14 cellular contexts compared by ENCODE assay signal in the genomic region with DNA sequence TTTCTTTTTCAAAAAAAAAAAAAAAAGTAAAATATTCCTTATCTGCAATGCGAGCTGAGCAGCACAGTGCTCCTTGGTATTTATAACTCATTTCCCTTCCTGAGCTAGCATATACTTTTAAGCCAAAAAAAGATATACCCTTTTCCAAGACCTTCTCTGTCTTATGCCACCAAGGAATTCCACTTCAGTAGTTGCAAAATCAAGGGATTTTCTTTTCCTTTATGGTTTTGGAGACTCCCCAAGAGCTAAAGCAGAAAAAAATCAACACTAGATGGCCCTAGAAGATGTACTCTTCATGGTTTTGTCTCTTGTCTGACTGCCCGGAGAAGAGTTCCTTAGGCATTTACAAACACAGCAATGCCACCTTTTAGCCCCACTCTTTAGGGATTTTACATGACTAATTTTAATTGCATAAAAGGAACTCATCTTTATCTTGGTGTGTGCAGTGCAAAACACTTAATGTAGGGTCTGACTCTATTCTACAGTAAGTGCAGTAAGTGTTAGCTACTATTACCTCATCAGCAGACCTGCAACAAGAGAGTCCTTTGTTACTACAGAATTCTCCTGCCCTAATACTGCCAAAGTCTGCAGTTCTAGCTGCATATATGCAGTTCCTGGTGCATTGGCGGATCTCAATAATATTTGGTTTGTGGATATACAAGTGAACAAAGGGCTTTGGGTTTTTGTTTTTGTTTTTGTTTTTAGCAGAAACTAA.
DNase-seq lines count a peak whose midpoint lies in the region; ATAC-seq, FAIRE-seq and TF ChIP-seq lines count a peak whose summit lies in the region.
"Had no signal": no experiment of that assay in that cellular context is flagged by ENCODE, and none has a peak within 500 bp of the region (broad histone marks: within the 10 kb centered on the region; RNA-seq: fewer than 3 reads in every experiment).

No MANE protein-coding gene starts in this region.

- dilution Hi-C loops in keratinocyte (cut with MboI; ENCODE audit: extremely low pct_ligation_motif_present, low sequenced_read_pairs): no loop called here

- H3K27ac Mint-ChIP-seq in natural killer cell: no peak overlapping the region
- H3K27ac Mint-ChIP-seq: CD4-positive, CD25-positive, alpha-beta regulatory T cell; memory B cell had no signal

- peak; percentile 58 for TF ChIP-seq CTCF in A673 (conservative IDR thresholded peaks at IDR 0.05; ENCODE audit: low read depth, low read length)
- peak; percentile 25 for TF ChIP-seq CTCF in cardiac fibroblast (IDR thresholded peaks at IDR 0.05; ENCODE audit: low read depth, low read length)
- peak in 2 of 3 experiments; percentile 15 to 24 for TF ChIP-seq CTCF in keratinocyte (optimal IDR thresholded peaks at IDR 0.05 in 1 of 3, IDR thresholded peaks at IDR 0.05 in 1 of 3, conservative IDR thresholded peaks at IDR 0.05 in 1 of 3; ENCODE audit: extremely low read depth in 1 of 3, insufficient read depth in 2 of 3, low read length in 3 of 3)
- TF ChIP-seq CTCF in RWPE1 (conservative IDR thresholded peaks at IDR 0.05; ENCODE audit: low read depth): no peak
- no peak for TF ChIP-seq CTCF in natural killer cell (IDR thresholded peaks at IDR 0.05)

- H3K4me1 ChIP-seq in A673 (ENCODE audit: insufficient read depth, low read length, poor library complexity, severe bottlenecking) (no peaks in the 10 kb centered on the region), keratinocyte (ENCODE audit: control insufficient read depth, extremely low read depth, insufficient read depth, low read length) (no peaks in the 10 kb centered on the region)

- H3K9me3 ChIP-seq in A673 (ENCODE audit: low read depth, low read length, poor library complexity, severe bottlenecking) (no peaks in the 10 kb centered on the region), keratinocyte (ENCODE audit: control insufficient read depth, low read depth, low read length) (no peaks in the 10 kb centered on the region)

- no peaks in the 10 kb centered on the region for H3K36me3 Mint-ChIP-seq in natural killer cell
- H3K36me3 Mint-ChIP-seq: CD4-positive, CD25-positive, alpha-beta regulatory T cell; memory B cell had no signal

- intact Hi-C loops in A673 (cut with micrococcal nuclease; ENCODE audit: unreplicated experiment): no loop called here
- intact Hi-C loops in natural killer cell (cut with micrococcal nuclease): no loop called here

- H4K20me1 ChIP-seq in keratinocyte (ENCODE audit: control insufficient read depth, extremely low read depth, insufficient read depth, low read length): no peaks in the 10 kb centered on the region

- DNase-seq in A673 (ENCODE audit: low spot score) (peak; percentile 53), HS-5 (ENCODE audit: low read depth) (peak; percentile 39), cardiac fibroblast (ENCODE audit: low read depth in 2 of 2) (peak; percentile 58 to 64), keratinocyte (ENCODE audit: low read depth, low spot score) (no peak), RWPE1 (ENCODE audit: low spot score) (no peak), RPMI8226 (no peak), natural killer cell (no peak)
- DNase-seq: activated CD4-positive, CD25-positive, alpha-beta regulatory T cell; activated effector memory CD4-positive, alpha-beta T cell treated with Interleukin-2 at 50 U/mL for 16 hours; CD4-positive, CD25-positive, alpha-beta regulatory T cell; NCI-H1048; stimulated activated naive CD4-positive, alpha-beta T cell treated with Interleukin-2 at 50 U/mL for 16 hours had no signal

- peaks cover 9 to 19% of the 10 kb centered on the region in 2 donors for H3K9me3 Mint-ChIP-seq in natural killer cell
- H3K9me3 Mint-ChIP-seq: memory B cell had no signal

- H3K27ac ChIP-seq in A673 (ENCODE audit: low read depth, low read length, poor library complexity, severe bottlenecking) (no peak overlapping the region), keratinocyte (ENCODE audit: control insufficient read depth, insufficient read depth, low read length) (no peak overlapping the region), RWPE1 (no peak overlapping the region)

- BruUV-seq in A673 (replicated peaks; lab: Mats Ljungman, UMichigan): no TSS peak

- ATAC-seq in natural killer cell: no peak
- no peak for ATAC-seq in HG03175 (IDR thresholded peaks at IDR 0.05; ENCODE audit: unreplicated experiment)

- H3K4me3 ChIP-seq in A673 (ENCODE audit: low read depth, low read length, poor library complexity, severe bottlenecking): no peak overlapping the region
- no peak overlapping the region for H3K4me3 ChIP-seq in cardiac fibroblast (replicated peaks in 1 of 2; ENCODE audit: low read depth in 2 of 2, low read length in 2 of 2)
- no peak overlapping the region for H3K4me3 ChIP-seq in keratinocyte (ENCODE audit: control insufficient read depth in 2 of 3, extremely low read depth in 1 of 3, insufficient read depth in 2 of 3, low read depth in 1 of 3, low read length in 3 of 3)

- H3K27me3 ChIP-seq in A673 (replicated peaks; ENCODE audit: insufficient read depth, low read depth, low read length, poor library complexity) (no peaks in the 10 kb centered on the region), keratinocyte (ENCODE audit: control insufficient read depth, extremely low read depth, insufficient read depth, low read length) (no peaks in the 10 kb centered on the region)

- H3K4me1 Mint-ChIP-seq in natural killer cell: no peaks in the 10 kb centered on the region
- H3K4me1 Mint-ChIP-seq: CD4-positive, CD25-positive, alpha-beta regulatory T cell; memory B cell had no signal

- no peak overlapping the region for H3K4me2 ChIP-seq in keratinocyte (ENCODE audit: control insufficient read depth, extremely low read depth, insufficient read depth, low read depth, low read length)

- no peak for FAIRE-seq in keratinocyte (lab: Jason Lieb, UNC)

- no peaks in the 10 kb centered on the region for H3K36me3 ChIP-seq in A673 (ENCODE audit: insufficient read depth, low read length, poor library complexity, severe bottlenecking)
- H3K36me3 ChIP-seq in keratinocyte (ENCODE audit: control insufficient read depth in 2 of 2, extremely low read depth in 1 of 2, insufficient read depth in 2 of 2, low read length in 2 of 2): no peaks in the 10 kb centered on the region

- POLR2A ChIA-PET in A673 (lab: Charles Lee; ENCODE audit: low non-redundant PET) (no interaction called here), RWPE1 (lab: Yijun Ruan, JAX; ENCODE audit: low non-redundant PET) (no interaction called here)

- no peaks in the 10 kb centered on the region for H3K9me1 ChIP-seq in keratinocyte (ENCODE audit: control insufficient read depth, extremely low read depth, insufficient read depth, low read length)

- H3K9ac ChIP-seq in keratinocyte (ENCODE audit: control insufficient read depth, extremely low read depth, insufficient read depth, low read length): no peak overlapping the region

- no peaks in the 10 kb centered on the region for H3K79me2 ChIP-seq in keratinocyte (ENCODE audit: control insufficient read depth, insufficient read depth, low read length)

- H2AFZ ChIP-seq in keratinocyte (ENCODE audit: control insufficient read depth, low read length): no peak overlapping the region

- no peak overlapping the region for H3K4me3 Mint-ChIP-seq in natural killer cell
- H3K4me3 Mint-ChIP-seq: CD4-positive, CD25-positive, alpha-beta regulatory T cell; memory B cell had no signal

- H3K27me3 Mint-ChIP-seq in natural killer cell (ENCODE audit: low read depth in 2 of 2): no peaks in the 10 kb centered on the region
- H3K27me3 Mint-ChIP-seq: CD4-positive, CD25-positive, alpha-beta regulatory T cell; memory B cell had no signal

- CTCF ChIA-PET in A673 (lab: Charles Lee) (interaction anchor here (0.7 kb wide), 1 partner anchor 503 kb away, joined by 4 read pairs; no protein-coding TSS in a partner anchor), RWPE1 (lab: Yijun Ruan, JAX) (interaction anchor here (0.7 to 1.4 kb wide), 5 partner anchors 30 to 556 kb away, joined by 3 to 8 read pairs (median 3); no protein-coding TSS in a partner anchor)

Comparison
In these comparisons a context has a peak if more than half of its experiments do, and no peak if none do; other contexts are left out.
1. DNase-seq: peak in A673 (single experiment), HS-5 (single experiment) and cardiac fibroblast (2 of 2); none in keratinocyte (single experiment), RWPE1 (single experiment), RPMI8226 (single experiment) and natural killer cell (single experiment).
2. CTCF ChIP-seq: peak in A673 (single experiment), cardiac fibroblast (single experiment) and keratinocyte (2 of 3); none in RWPE1 (single experiment) and natural killer cell (single experiment).